In genomic region chr16:70688266-70688742, GRCh38 we compare ENCODE assay signal across 10 cellular contexts. TPM values are rescaled to one million over a fixed set of nuclear protein-coding genes. Genes with fewer than 3 reads are reported as not detected.
DNase-seq lines count a peak whose midpoint lies in the region; ATAC-seq and FAIRE-seq lines count a peak whose summit lies in the region.
"Had no signal": no experiment of that assay in that cellular context is flagged by ENCODE, and none has a peak within 500 bp of the region (broad histone marks: within the 10 kb centered on the region; RNA-seq: fewer than 3 reads in every experiment).

No MANE protein-coding gene starts in this region.

- H3K4me1 Mint-ChIP-seq in T-helper 17 cell = peaks cover 5% of the 10 kb centered on the region

- peak overlapping the region; percentile 43 for H3K4me3 Mint-ChIP-seq in T-helper 17 cell
- H3K4me3 Mint-ChIP-seq: activated T-cell treated with anti-CD3 and anti-CD28 coated beads, Interleukin-2, amount 50 U/mL, for 24 hours had no signal

- no peak for ATAC-seq in T-helper 17 cell
- ATAC-seq in HG03439 (IDR thresholded peaks at IDR 0.05; ENCODE audit: unreplicated experiment) = no peak

- no peaks in the 10 kb centered on the region for H3K36me3 Mint-ChIP-seq in T-helper 17 cell (ENCODE audit: low read depth)

- peak; percentile 59 for DNase-seq in AG20443 (ENCODE audit: low spot score)
- no peak for DNase-seq in T-helper 17 cell
- peak; percentile 67 to 77 for DNase-seq in frontal cortex (ENCODE audit: low spot score in 2 of 2)
- peak; percentile 82 for DNase-seq in occipital lobe (lab: John Stamatoyannopoulos, UW)
- DNase-seq in HuH-7.5 (ENCODE audit: low spot score) = no peak
- no peak for DNase-seq in NCI-H128 (lab: John Stamatoyannopoulos, UW; ENCODE audit: unreplicated experiment)
- no peak for DNase-seq in NCI-H748 (lab: John Stamatoyannopoulos, UW; ENCODE audit: unreplicated experiment)
- DNase-seq: activated T-cell treated with anti-CD3 and anti-CD28 coated beads, Interleukin-2, amount 50 U/mL, for 24 hours had no signal

- H3K9me3 ChIP-seq in T-helper 17 cell (ENCODE audit: control insufficient read depth, low read length, poor library complexity, severe bottlenecking) = no peaks in the 10 kb centered on the region

- peaks cover 12% of the 10 kb centered on the region for H3K27me3 Mint-ChIP-seq in T-helper 17 cell

- no peak for FAIRE-seq in frontal cortex (lab: Jason Lieb, UNC)
- FAIRE-seq: islet of Langerhans had no signal

- H3K27ac Mint-ChIP-seq in T-helper 17 cell = no peak overlapping the region
- H3K27ac Mint-ChIP-seq: activated T-cell treated with anti-CD3 and anti-CD28 coated beads, Interleukin-2, amount 50 U/mL, for 24 hours had no signal

RNA-seq across cellular contexts. Expression of gene MTSS2, which starts 2.5 kb away (rescaled TPM):
- total RNA-seq in T-helper 17 cell (1 to 10 TPM; 4.4 to 6.9 TPM), frontal cortex (25.7 TPM), occipital lobe (35.4 TPM)

RNA-seq across cellular contexts. Expression of gene IL34, which starts 41.9 kb away (rescaled TPM):
- under 1 TPM in 1 of 2 donors, not detected in 1; 0.34 TPM for total RNA-seq in T-helper 17 cell
- 1.6 TPM for total RNA-seq in frontal cortex
- total RNA-seq in occipital lobe = 1.7 TPM

Comparison
In these comparisons a context has a peak if more than half of its experiments do, and no peak if none do; other contexts are left out.
1. DNase-seq: peak in AG20443 (single experiment), frontal cortex (2 of 2) and occipital lobe (single experiment); none in T-helper 17 cell (0 of 3), HuH-7.5 (single experiment), NCI-H128 (single experiment) and NCI-H748 (single experiment).